1 cellular context compared by ENCODE assay signal in the genomic region with DNA sequence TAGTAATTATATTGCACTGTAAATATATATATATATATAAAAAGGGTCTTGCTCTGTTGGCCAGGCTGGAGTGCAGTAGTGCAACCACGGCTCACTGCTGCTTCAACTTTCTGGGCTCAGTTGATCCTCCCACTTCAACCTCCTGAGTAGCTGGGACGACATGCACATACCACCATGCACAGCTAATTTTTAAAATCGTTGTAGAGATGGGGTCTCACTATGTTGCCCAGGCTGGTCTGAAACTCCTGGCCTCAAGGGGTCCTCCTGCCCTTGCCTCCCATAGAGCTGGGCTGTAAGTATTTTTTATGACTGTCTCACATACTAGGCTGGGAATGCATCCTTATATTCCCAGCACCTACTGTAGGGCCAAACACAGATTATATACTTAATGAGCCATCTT.
TF ChIP-seq lines count a peak whose summit lies in the region.

No MANE protein-coding gene starts in this region.

TF ChIP-seq in HEK293, 187 proteins besides CTCF, POLR2A, EP300 and RAD21 (continued from another document):
- TF ChIP-seq ZNF548 (tag by site-specific recombination; IDR thresholded peaks at IDR 0.05) (no peak), ZNF335 (tag by site-specific recombination; conservative IDR thresholded peaks at IDR 0.05) (no peak), HOXD13 (CRISPR knock-in tag; IDR thresholded peaks at IDR 0.05; ENCODE audit: borderline replicate concordance) (no peak), ZNF416 (tag by site-specific recombination; IDR thresholded peaks at IDR 0.05) (no peak)
- TF ChIP-seq, protein P1, sequence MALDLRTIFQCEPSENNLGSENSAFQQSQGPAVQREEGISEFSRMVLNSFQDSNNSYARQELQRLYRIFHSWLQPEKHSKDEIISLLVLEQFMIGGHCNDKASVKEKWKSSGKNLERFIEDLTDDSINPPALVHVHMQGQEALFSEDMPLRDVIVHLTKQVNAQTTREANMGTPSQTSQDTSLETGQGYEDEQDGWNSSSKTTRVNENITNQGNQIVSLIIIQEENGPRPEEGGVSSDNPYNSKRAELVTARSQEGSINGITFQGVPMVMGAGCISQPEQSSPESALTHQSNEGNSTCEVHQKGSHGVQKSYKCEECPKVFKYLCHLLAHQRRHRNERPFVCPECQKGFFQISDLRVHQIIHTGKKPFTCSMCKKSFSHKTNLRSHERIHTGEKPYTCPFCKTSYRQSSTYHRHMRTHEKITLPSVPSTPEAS (tag by site-specific recombination; IDR thresholded peaks at IDR 0.05): no peak
TF ChIP-seq in HEK293: peak in this region for 1.
